10 cellular contexts compared by ENCODE assay signal in genomic region chr17:19975601-19976000, GRCh38. TPM values are rescaled to one million over a fixed set of nuclear protein-coding genes. Genes with fewer than 3 reads are reported as not detected.
A peak's percentile ranks its signal among the peaks of the same experiment; 100 is the strongest.
DNase-seq lines count a peak whose midpoint lies in the region; ATAC-seq and TF ChIP-seq lines count a peak whose summit lies in the region.
"Had no signal": no experiment of that assay in that cellular context is flagged by ENCODE, and none has a peak within 500 bp of the region (broad histone marks: within the 10 kb centered on the region; RNA-seq: fewer than 3 reads in every experiment).

No MANE protein-coding gene starts in this region.

- no peak overlapping the region for H2AK9ac ChIP-seq in IMR-90 (replicated peaks; ENCODE audit: low read depth, low read length, poor library complexity)

- no peak overlapping the region for H4K5ac ChIP-seq in IMR-90 (ENCODE audit: low read depth, low read length)

- no peak overlapping the region for H2AFZ ChIP-seq in IMR-90 (replicated peaks; ENCODE audit: low read length, poor library complexity)

- H2BK15ac ChIP-seq in IMR-90 (ENCODE audit: low read depth, low read length): no peak overlapping the region

- H2AK5ac ChIP-seq in IMR-90 (ENCODE audit: low read depth, low read length): no peak overlapping the region

- POLR2A ChIA-PET in IMR-90 (lab: Charles Lee; ENCODE audit: unreplicated experiment): no interaction called here

- 0 out of 2 replicates have a peak overlapping the region, but pooled peaks have one; percentile 37 for H3K4me2 ChIP-seq in IMR-90 (ENCODE audit: low read depth, low read length)

- H4K8ac ChIP-seq in IMR-90 (ENCODE audit: low read depth in 2 of 2, low read length in 2 of 2): no peak overlapping the region

- CTCF ChIA-PET in IMR-90 (lab: Yijun Ruan, JAX): no interaction called here

- no peaks in the 10 kb centered on the region for H3K9me3 Mint-ChIP-seq in activated naive CD8-positive, alpha-beta T cell (ENCODE audit: low read depth)
- H3K9me3 Mint-ChIP-seq in natural killer cell treated with Interleukin-12 subunit alpha and Interleukin-12 subunit beta and Interleukin-15 and Interleukin-18, amount 100 ng/mL, for 72 hours: no peaks in the 10 kb centered on the region

- peaks cover 53% of the 10 kb centered on the region for H3K4me1 Mint-ChIP-seq in activated naive CD8-positive, alpha-beta T cell (ENCODE audit: low read depth)
- H3K4me1 Mint-ChIP-seq in natural killer cell treated with Interleukin-12 subunit alpha and Interleukin-12 subunit beta and Interleukin-15 and Interleukin-18, amount 100 ng/mL, for 72 hours (ENCODE audit: low read depth in 2 of 2): peaks cover 36 to 41% of the 10 kb centered on the region in 2 donors

- no peak for TF ChIP-seq POLR2A in IMR-90 (IDR thresholded peaks at IDR 0.05; ENCODE audit: low read depth, low read length)
- TF ChIP-seq POLR2A in Peyer's patch (IDR thresholded peaks at IDR 0.05): no peak

- no peak for TF ChIP-seq RAD21 in IMR-90 (IDR thresholded peaks at IDR 0.05; ENCODE audit: low read length)

- H3K18ac ChIP-seq in IMR-90 (ENCODE audit: low read depth, low read length): no peak overlapping the region

- H4K91ac ChIP-seq in IMR-90 (ENCODE audit: insufficient read depth, low read depth, low read length): no peak overlapping the region

- H3K36me3 Mint-ChIP-seq in activated naive CD8-positive, alpha-beta T cell: peaks cover 16% of the 10 kb centered on the region
- H3K36me3 Mint-ChIP-seq in natural killer cell treated with Interleukin-12 subunit alpha and Interleukin-12 subunit beta and Interleukin-15 and Interleukin-18, amount 100 ng/mL, for 72 hours: peaks cover 10% of the 10 kb centered on the region

- peak overlapping the region; percentile 65 for H3K4me3 Mint-ChIP-seq in activated naive CD8-positive, alpha-beta T cell
- peak overlapping the region; percentile 67 for H3K4me3 Mint-ChIP-seq in natural killer cell treated with Interleukin-12 subunit alpha and Interleukin-12 subunit beta and Interleukin-15 and Interleukin-18, amount 100 ng/mL, for 72 hours

- no peak overlapping the region for H3K23ac ChIP-seq in IMR-90 (ENCODE audit: low read depth, low read length)

- H3K56ac ChIP-seq in IMR-90 (ENCODE audit: extremely low read depth, insufficient read depth, low read length): no peak overlapping the region

- no peak overlapping the region for H2BK5ac ChIP-seq in IMR-90 (ENCODE audit: low read depth, low read length, poor library complexity, severe bottlenecking)

- peak overlapping the region; percentile 83 for H3K27ac Mint-ChIP-seq in activated naive CD8-positive, alpha-beta T cell
- peak overlapping the region; percentile 4 to 17 for H3K27ac Mint-ChIP-seq in natural killer cell treated with Interleukin-12 subunit alpha and Interleukin-12 subunit beta and Interleukin-15 and Interleukin-18, amount 100 ng/mL, for 72 hours

- intact Hi-C loops in IMR-90 (cut with micrococcal nuclease): no loop called here

- dilution Hi-C loops in IMR-90 (cut with HindIII; ENCODE audit: low sequenced_read_pairs, unreplicated experiment): no loop called here

- no TSS peak for BruUV-seq in IMR-90 (replicated peaks; lab: Mats Ljungman, UMichigan)

- TF ChIP-seq CTCF in IMR-90 (conservative IDR thresholded peaks at IDR 0.05; ENCODE audit: low read depth, low read length) (no peak), Peyer's patch (IDR thresholded peaks at IDR 0.05) (no peak)

- in situ Hi-C loops in IMR-90 (cut with MboI; ENCODE audit: low sequenced_read_pairs): no loop called here

- H3K79me1 ChIP-seq in IMR-90 (ENCODE audit: low read depth in 1 of 2, low read length in 2 of 2): peaks cover 12 to 57% of the 10 kb centered on the region in 2 experiments

- H3K9ac ChIP-seq in IMR-90 (ENCODE audit: low read depth, low read length): no peak overlapping the region

- H2BK20ac ChIP-seq in IMR-90 (ENCODE audit: low read depth, low read length): no peak overlapping the region

- H3K9me3 ChIP-seq in IMR-90 (ENCODE audit: control insufficient read depth, insufficient read depth, low read length) (no peaks in the 10 kb centered on the region), Peyer's patch (no peaks in the 10 kb centered on the region)
- H3K9me3 ChIP-seq: left ventricle myocardium inferior had no signal

- H3K9me1 ChIP-seq in IMR-90 (ENCODE audit: insufficient read depth, low read length): peaks cover 9% of the 10 kb centered on the region

- H2BK120ac ChIP-seq in IMR-90 (ENCODE audit: low read depth, low read length): no peak overlapping the region

- H3K27me3 Mint-ChIP-seq in activated naive CD8-positive, alpha-beta T cell: no peaks in the 10 kb centered on the region
- peaks cover 0 to 2% of the 10 kb centered on the region in 2 donors for H3K27me3 Mint-ChIP-seq in natural killer cell treated with Interleukin-12 subunit alpha and Interleukin-12 subunit beta and Interleukin-15 and Interleukin-18, amount 100 ng/mL, for 72 hours

- H3K27me3 ChIP-seq in IMR-90 (ENCODE audit: control insufficient read depth, insufficient read depth, low read length) (no peaks in the 10 kb centered on the region), Peyer's patch (no peaks in the 10 kb centered on the region)

- peaks cover 15% of the 10 kb centered on the region for H4K20me1 ChIP-seq in IMR-90 (ENCODE audit: insufficient read depth, low read length)

- no peak overlapping the region for H3K27ac ChIP-seq in IMR-90 (ENCODE audit: insufficient read depth, low read length)
- H3K27ac ChIP-seq in Peyer's patch: no peak overlapping the region
- no peak overlapping the region for H3K27ac ChIP-seq in substantia nigra (ENCODE audit: low read depth, low read length, poor library complexity, severe bottlenecking)
- H3K27ac ChIP-seq: left ventricle myocardium inferior had no signal

- H3K36me3 ChIP-seq in IMR-90 (ENCODE audit: control insufficient read depth, insufficient read depth, low read length) (peaks cover 8% of the 10 kb centered on the region), Peyer's patch (peaks cover 0 to 9% (median 0%) of the 10 kb centered on the region in 3 donors)

- ATAC-seq in IMR-90 (ENCODE audit: low read depth) (no peak), HG02571 (IDR thresholded peaks at IDR 0.05; ENCODE audit: unreplicated experiment) (no peak)
- no peak for ATAC-seq in natural killer cell treated with Interleukin-12 subunit alpha and Interleukin-12 subunit beta and Interleukin-15 and Interleukin-18, amount 100 ng/mL, for 72 hours

- no peak overlapping the region for H3K4me3 ChIP-seq in IMR-90 (ENCODE audit: insufficient read depth, low read depth, low read length)
- no peak overlapping the region for H3K4me3 ChIP-seq in Peyer's patch

- H3K14ac ChIP-seq in IMR-90 (replicated peaks; ENCODE audit: low read depth, low read length): no peak overlapping the region

- H3K4me1 ChIP-seq in IMR-90 (ENCODE audit: control insufficient read depth, insufficient read depth, low read length) (peaks cover 4% of the 10 kb centered on the region), Peyer's patch (peaks cover 0 to 21% (median 6%) of the 10 kb centered on the region in 4 donors)

- no peak overlapping the region for H3K4ac ChIP-seq in IMR-90 (ENCODE audit: low read depth, low read length)

- DNase-seq in NCI-H2029 (lab: John Stamatoyannopoulos, UW) (peak; percentile 24), NCI-H2029 treated with DMSO at 0.1 percent for 48 hours (lab: John Stamatoyannopoulos, UW) (no peak), IMR-90 (no peak), Peyer's patch (no peak), substantia nigra (lab: John Stamatoyannopoulos, UW) (no peak)
- DNase-seq in natural killer cell treated with Interleukin-12 subunit alpha and Interleukin-12 subunit beta and Interleukin-15 and Interleukin-18, amount 100 ng/mL, for 72 hours (ENCODE audit: low spot score): no peak
- DNase-seq: left ventricle myocardium inferior, NCI-H146 had no signal

- WGBS in IMR-90 (ENCODE audit: extremely low coverage in 2 of 2, insufficient read length in 1 of 2), 2 experiments: no CpG with 5 or more reads among the region's 3 CpGs

TF ChIP-seq in IMR-90, 13 proteins besides CTCF, POLR2A, EP300 and RAD21:
- TF ChIP-seq FOS (IDR thresholded peaks at IDR 0.05; ENCODE audit: low read depth, low read length) (no peak), USF2 (IDR thresholded peaks at IDR 0.05; ENCODE audit: low read depth, low read length) (no peak), CEBPB (IDR thresholded peaks at IDR 0.05; ENCODE audit: low read depth, low read length) (0 out of 2 replicates have a peak, but pooled peaks have one; percentile 5)

RNA-seq across cellular contexts. Expression of gene AKAP10, which starts 2.0 kb away (rescaled TPM):
- total RNA-seq in IMR-90 (2012; rRNA removed) (18.3 and 18.6 TPM in 2 replicates), Peyer's patch (10 to 100 TPM; 22.9 to 77.6 (median 30.3) TPM)
- 11.1 and 12.7 TPM in 2 replicates for polyA plus RNA-seq in IMR-90 (2012; rRNA removed)
- 3.5 and 5.1 TPM in 2 replicates for polyA plus RNA-seq in IMR-90 (2012; cell fraction: cytosol; rRNA removed)
- polyA plus RNA-seq in IMR-90 (2012; cell fraction: nucleus; rRNA removed; ENCODE audit: low replicate concordance): 4.9 and 33.9 TPM in 2 replicates
- total RNA-seq in natural killer cell treated with Interleukin-12 subunit alpha and Interleukin-12 subunit beta and Interleukin-15 and Interleukin-18, amount 100 ng/mL, for 72 hours: 10 to 100 TPM; 46.0 to 66.7 TPM

RNA-seq across cellular contexts. Expression of gene SPECC1, which starts 33.6 kb away (rescaled TPM):
- 26.2 and 35.3 TPM in 2 replicates for total RNA-seq in IMR-90 (2012; rRNA removed)
- polyA plus RNA-seq in IMR-90 (2012; rRNA removed): 15.4 and 16.9 TPM in 2 replicates
- 6.3 and 8.2 TPM in 2 replicates for polyA plus RNA-seq in IMR-90 (2012; cell fraction: cytosol; rRNA removed)
- polyA plus RNA-seq in IMR-90 (2012; cell fraction: nucleus; rRNA removed; ENCODE audit: low replicate concordance): 9.2 and 18.9 TPM in 2 replicates
- total RNA-seq in natural killer cell treated with Interleukin-12 subunit alpha and Interleukin-12 subunit beta and Interleukin-15 and Interleukin-18, amount 100 ng/mL, for 72 hours: 10 to 100 TPM; 27.6 to 28.1 TPM
- total RNA-seq in Peyer's patch: 100 to 1,000 TPM in 1 of 4 donors, 10 to 100 TPM in 3; 72.1 to 133 (median 83.7) TPM
